In genomic region chr4:154549894-154550790, GRCh38 we compare ENCODE assay signal across 8 cellular contexts. TPM values are rescaled to one million over a fixed set of nuclear protein-coding genes. Genes with fewer than 3 reads are reported as not detected.
DNase-seq lines count a peak whose midpoint lies in the region; ATAC-seq and TF ChIP-seq lines count a peak whose summit lies in the region.

Gene PLRG1, minus strand, starts transcription at chr4:154550400. Its CDS starts 92 bp downstream, at chr4:154550308.

- H3K9me3 ChIP-seq in prostate gland: no peaks in the 10 kb centered on the region

- peak in 3 of 4 experiments; percentile 26 to 74 (median 62) for TF ChIP-seq CTCF in prostate gland (IDR thresholded peaks at IDR 0.05)

- H3K36me3 ChIP-seq in prostate gland (peaks cover 0 to 5% of the 10 kb centered on the region in 2 donors), urinary bladder (ENCODE audit: insufficient read depth) (peaks cover 2% of the 10 kb centered on the region)

- peak; percentile 26 for DNase-seq in NCI-H187 treated with DMSO at 0.1 percent for 48 hours (lab: John Stamatoyannopoulos, UW)
- DNase-seq in anterior cingulate cortex (lab: John Stamatoyannopoulos, UW): peak; percentile 33 to 97 (median 92)
- peak; percentile 99 for DNase-seq in left ventricle myocardium superior
- peak; percentile 93 for DNase-seq in prostate gland (ENCODE audit: low spot score)

- under 1% methylated on average over 51 of the region's 51 CpGs for WGBS in prostate gland
- WGBS in urinary bladder: under 1% methylated on average over 51 of the region's 51 CpGs

- ATAC-seq in GM18499 (IDR thresholded peaks at IDR 0.05; ENCODE audit: insufficient read depth, unreplicated experiment) (peak; percentile 96), HG02943 (IDR thresholded peaks at IDR 0.05; ENCODE audit: low read depth, unreplicated experiment) (peak; percentile 97), left ventricle myocardium superior (peak; percentile 100)

- intact Hi-C loops in T-helper 2 cell treated with Interferon-gamma antibody and Interleukin-4, amounts not matched to agents 100 ng/mL and 5 ng/mL, for 36 hours (cut with micrococcal nuclease): loop anchor here (1.0 to 10.0 kb wide), 7 partner anchors 192 to 1775 kb away; partner anchors contain the start of genes ARFIP1, CTSO, LRAT and MAP9
- intact Hi-C loops in left ventricle myocardium superior (cut with micrococcal nuclease): loop anchor here (10.0 kb wide), 1 partner anchor 825 kb away; the partner anchor contains the start of gene MAP9
- intact Hi-C loops in prostate gland (cut with DNase I): loop anchor here (5.0 to 10.0 kb wide), 2 partner anchors 72 to 225 kb away; no protein-coding TSS in a partner anchor

- H3K4me1 ChIP-seq in prostate gland (replicated peaks) (peaks cover 3% of the 10 kb centered on the region), urinary bladder (ENCODE audit: insufficient read depth) (peaks cover 1% of the 10 kb centered on the region)

- no peaks in the 10 kb centered on the region for H3K27me3 ChIP-seq in prostate gland (replicated peaks; ENCODE audit: insufficient read depth)

- TF ChIP-seq POLR2A in prostate gland (IDR thresholded peaks at IDR 0.05): peak; percentile 62

- H3K4me3 ChIP-seq in prostate gland (peak within 1 kb of the TSS; percentile 47 to 59), urinary bladder (ENCODE audit: low read depth, low read length) (peak within 1 kb of the TSS; percentile 82)

- H3K27ac ChIP-seq in prostate gland: peak within 1 kb of the TSS; percentile 55 to 63
- H3K27ac ChIP-seq in urinary bladder (ENCODE audit: low read depth): peak within 1 kb of the TSS; percentile 60

RNA-seq across cellular contexts. Expression of gene PLRG1, which starts in this region (rescaled TPM):
- total RNA-seq in T-helper 2 cell treated with Interferon-gamma antibody and Interleukin-4, amounts not matched to agents 100 ng/mL and 5 ng/mL, for 36 hours: 80.9 and 84.1 TPM in 2 replicates
- total RNA-seq in left ventricle myocardium superior: 37.0 TPM
- 10 to 100 TPM; 28.2 to 48.3 TPM for total RNA-seq in prostate gland
- total RNA-seq in urinary bladder: 78.4 TPM
- 43.1 TPM for polyA plus RNA-seq in urinary bladder

Comparison
In these comparisons a context has a peak if more than half of its experiments do, and no peak if none do; other contexts are left out.
1. Peak in every context shown above with its lines: DNase-seq, ATAC-seq, H3K4me3 ChIP-seq and H3K27ac ChIP-seq.
2. DNase-seq: peak in every context shown above with its lines; median percentile 99 in left ventricle myocardium superior; 93 in prostate gland; 92 in anterior cingulate cortex; 26 in NCI-H187 treated with DMSO at 0.1 percent for 48 hours.